Comparison of ENCODE assay signal across 1 cellular context in genomic region chr1:186865253-186865652, GRCh38.
TF ChIP-seq lines count a peak whose summit lies in the region.

No MANE protein-coding gene starts in this region.

TF ChIP-seq in GM12878, 131 proteins besides CTCF, POLR2A, EP300 and RAD21 (continued from another document):
- TF ChIP-seq ZNF592 (IDR thresholded peaks at IDR 0.05) (0 out of 2 replicates have a peak, but pooled peaks have one; percentile 33), MTA3 (IDR thresholded peaks at IDR 0.05; ENCODE audit: borderline replicate concordance, low read length) (0 out of 2 replicates have a peak, but pooled peaks have one; percentile 48), PAX8 (IDR thresholded peaks at IDR 0.05) (no peak)
